Comparison of ENCODE assay signal across 11 cellular contexts in the genomic region with DNA sequence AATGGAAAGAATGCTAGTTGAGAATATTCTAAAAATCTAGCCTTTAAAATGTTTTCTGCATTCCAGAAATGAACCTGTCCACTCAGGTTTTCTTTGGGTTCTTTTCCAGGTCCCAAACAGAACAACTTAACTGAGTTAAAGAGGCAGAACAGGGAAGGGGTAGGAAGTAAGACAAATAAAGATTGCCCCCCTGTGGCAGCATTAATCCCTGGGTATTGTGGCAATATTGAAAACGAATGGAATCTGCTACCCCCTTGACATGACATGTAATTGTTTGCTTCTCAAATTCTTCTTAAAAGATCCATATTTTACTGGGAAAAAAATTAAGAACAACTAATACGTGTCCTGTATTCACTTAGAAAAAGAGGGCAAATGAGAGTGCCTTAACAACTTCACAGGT. TPM values are rescaled to one million over a fixed set of nuclear protein-coding genes. Genes with fewer than 3 reads are reported as not detected.
DNase-seq lines count a peak whose midpoint lies in the region; ATAC-seq, FAIRE-seq and TF ChIP-seq lines count a peak whose summit lies in the region.
"Had no signal": no experiment of that assay in that cellular context is flagged by ENCODE, and none has a peak within 500 bp of the region (broad histone marks: within the 10 kb centered on the region; RNA-seq: fewer than 3 reads in every experiment).

No MANE protein-coding gene starts in this region.

- in situ Hi-C loops in IMR-90 (cut with MboI; ENCODE audit: low sequenced_read_pairs), result no loop called here

- no peak overlapping the region for H3K4ac ChIP-seq in IMR-90 (ENCODE audit: low read depth, low read length)

- H3K4me3 ChIP-seq in IMR-90 (ENCODE audit: insufficient read depth, low read depth, low read length) (no peak overlapping the region), neural cell (ENCODE audit: low read length) (no peak overlapping the region)

- TF ChIP-seq CTCF in D721Med (IDR thresholded peaks at IDR 0.05; ENCODE audit: insufficient read depth, missing control alignments) (peak; percentile 19), IMR-90 (conservative IDR thresholded peaks at IDR 0.05; ENCODE audit: low read depth, low read length) (peak; percentile 39), brain (conservative IDR thresholded peaks at IDR 0.05) (peak; percentile 24 to 38), neural cell (IDR thresholded peaks at IDR 0.05; ENCODE audit: poor library complexity, severe bottlenecking) (peak; percentile 21)

- no peak overlapping the region for H2BK15ac ChIP-seq in IMR-90 (ENCODE audit: low read depth, low read length)

- H3K4me1 ChIP-seq in IMR-90 (ENCODE audit: control insufficient read depth, insufficient read depth, low read length), result no peaks in the 10 kb centered on the region

- no peak overlapping the region for H2AK5ac ChIP-seq in IMR-90 (ENCODE audit: low read depth, low read length)

- intact Hi-C loops in IMR-90 (cut with micrococcal nuclease), result no loop called here

- no peak overlapping the region for H4K8ac ChIP-seq in IMR-90 (ENCODE audit: low read depth in 2 of 2, low read length in 2 of 2)

- no peak overlapping the region for H3K56ac ChIP-seq in IMR-90 (ENCODE audit: extremely low read depth, insufficient read depth, low read length)

- no peak overlapping the region for H2BK20ac ChIP-seq in IMR-90 (ENCODE audit: low read depth, low read length)

- no peak overlapping the region for H2BK5ac ChIP-seq in IMR-90 (ENCODE audit: low read depth, low read length, poor library complexity, severe bottlenecking)

- DNase-seq in D721Med (ENCODE audit: insufficient read length, low spot score) (no peak), IMR-90 (no peak), HK-2 (ENCODE audit: unreplicated experiment) (no peak), GM19239 (ENCODE audit: insufficient read length, low spot score) (no peak), ecto neural progenitor cell (ENCODE audit: low spot score) (no peak)
- DNase-seq: activated T-cell treated with anti-CD3 and anti-CD28 coated beads, Interleukin-2, amount 50 U/mL, for 72 hours; effector memory CD4-positive, alpha-beta T cell; stimulated activated naive CD8-positive, alpha-beta T cell treated with anti-CD3 and anti-CD28 coated beads, Interleukin-15, Interleukin-2, amounts not matched to agents 100 U/mL and 50 U/mL, for 24 hours; T-helper 9 cell had no signal

- H2AFZ ChIP-seq in IMR-90 (replicated peaks; ENCODE audit: low read length, poor library complexity), result no peak overlapping the region
- H2AFZ ChIP-seq in neural cell (ENCODE audit: low read depth, low read length), result no peak overlapping the region

- H3K27ac ChIP-seq in IMR-90 (ENCODE audit: insufficient read depth, low read length), result no peak overlapping the region
- no peak overlapping the region for H3K27ac ChIP-seq in neural cell (ENCODE audit: low read length)

- H3K4me2 ChIP-seq in IMR-90 (ENCODE audit: low read depth, low read length) (no peak overlapping the region), neural cell (ENCODE audit: low read length) (no peak overlapping the region)

- POLR2A ChIA-PET in IMR-90 (lab: Charles Lee; ENCODE audit: unreplicated experiment), result no interaction called here

- BruUV-seq in IMR-90 (replicated peaks; lab: Mats Ljungman, UMichigan), result no TSS peak

- H3K36me3 Mint-ChIP-seq in brain, result peaks cover 34% of the 10 kb centered on the region

- H3K36me3 ChIP-seq in IMR-90 (ENCODE audit: control insufficient read depth, insufficient read depth, low read length), result peaks cover 29% of the 10 kb centered on the region
- H3K36me3 ChIP-seq in neural cell (ENCODE audit: insufficient read depth, low read length), result no peaks in the 10 kb centered on the region

- no peaks in the 10 kb centered on the region for H3F3A ChIP-seq in neural cell (ENCODE audit: insufficient read depth, low read length, poor library complexity, severe bottlenecking)

- TF ChIP-seq POLR2A in IMR-90 (IDR thresholded peaks at IDR 0.05; ENCODE audit: low read depth, low read length), result no peak

- ATAC-seq in IMR-90 (ENCODE audit: low read depth), result no peak
- ATAC-seq: activated T-cell treated with anti-CD3 and anti-CD28 coated beads, Interleukin-2, amount 50 U/mL, for 72 hours; stimulated activated naive CD8-positive, alpha-beta T cell treated with anti-CD3 and anti-CD28 coated beads, Interleukin-15, Interleukin-2, amounts not matched to agents 100 U/mL and 50 U/mL, for 24 hours had no signal

- FAIRE-seq in D721Med (lab: Jason Lieb, UNC), result no peak
- no peak for FAIRE-seq in GM19239 (lab: Jason Lieb, UNC)

- no peak overlapping the region for H4K5ac ChIP-seq in IMR-90 (ENCODE audit: low read depth, low read length)

- H4K20me1 ChIP-seq in IMR-90 (ENCODE audit: insufficient read depth, low read length) (no peaks in the 10 kb centered on the region), neural cell (ENCODE audit: insufficient read depth) (no peaks in the 10 kb centered on the region)

- H3K79me1 ChIP-seq in IMR-90 (ENCODE audit: low read depth in 1 of 2, low read length in 2 of 2), result no peaks in the 10 kb centered on the region

- CTCF ChIA-PET in IMR-90 (lab: Yijun Ruan, JAX), result no interaction called here

- H2AK9ac ChIP-seq in IMR-90 (replicated peaks; ENCODE audit: low read depth, low read length, poor library complexity), result no peak overlapping the region

- no peak overlapping the region for H3K9ac ChIP-seq in IMR-90 (ENCODE audit: low read depth, low read length)
- H3K9ac ChIP-seq in neural cell (ENCODE audit: low read length), result no peak overlapping the region

- H3K79me2 ChIP-seq in neural cell (replicated peaks; ENCODE audit: insufficient read depth, low read length), result no peaks in the 10 kb centered on the region

- dilution Hi-C loops in IMR-90 (cut with HindIII; ENCODE audit: low sequenced_read_pairs, unreplicated experiment), result no loop called here

- H3K14ac ChIP-seq in IMR-90 (replicated peaks; ENCODE audit: low read depth, low read length), result no peak overlapping the region

- no peaks in the 10 kb centered on the region for H3K9me2 ChIP-seq in neural cell (ENCODE audit: insufficient read depth, low read length)

- no peak overlapping the region for H3K4me3 Mint-ChIP-seq in brain
- H3K4me3 Mint-ChIP-seq: activated T-cell treated with anti-CD3 and anti-CD28 coated beads, Interleukin-2, amount 50 U/mL, for 72 hours had no signal

- no peak overlapping the region for H3K23ac ChIP-seq in IMR-90 (ENCODE audit: low read depth, low read length)

- H4K91ac ChIP-seq in IMR-90 (ENCODE audit: insufficient read depth, low read depth, low read length), result no peak overlapping the region

- WGBS in IMR-90 (ENCODE audit: extremely low coverage in 2 of 2, insufficient read length in 1 of 2), 2 experiments, result no CpG with 5 or more reads among the region's 2 CpGs

- no peak overlapping the region for H2BK120ac ChIP-seq in IMR-90 (ENCODE audit: low read depth, low read length)

- TF ChIP-seq RAD21 in IMR-90 (IDR thresholded peaks at IDR 0.05; ENCODE audit: low read length), result peak; percentile 40
- no peak for TF ChIP-seq RAD21 in neural cell (conservative IDR thresholded peaks at IDR 0.05)

- no peaks in the 10 kb centered on the region for H3K4me1 Mint-ChIP-seq in brain

- H3K9me3 ChIP-seq in IMR-90 (ENCODE audit: control insufficient read depth, insufficient read depth, low read length) (no peaks in the 10 kb centered on the region), neural cell (ENCODE audit: low read length) (no peaks in the 10 kb centered on the region)

- TF ChIP-seq EP300 in neural cell (conservative IDR thresholded peaks at IDR 0.05; ENCODE audit: poor library complexity, severe bottlenecking), result no peak

- H3K9me1 ChIP-seq in IMR-90 (ENCODE audit: insufficient read depth, low read length), result no peaks in the 10 kb centered on the region

- H3K18ac ChIP-seq in IMR-90 (ENCODE audit: low read depth, low read length), result no peak overlapping the region

- H3K27me3 ChIP-seq in IMR-90 (ENCODE audit: control insufficient read depth, insufficient read depth, low read length) (no peaks in the 10 kb centered on the region), neural cell (ENCODE audit: insufficient read depth, low read depth, low read length) (no peaks in the 10 kb centered on the region)

- H3K27me3 Mint-ChIP-seq in brain, result no peaks in the 10 kb centered on the region

- H3K27ac Mint-ChIP-seq in brain, result no peak overlapping the region
- H3K27ac Mint-ChIP-seq: activated T-cell treated with anti-CD3 and anti-CD28 coated beads, Interleukin-2, amount 50 U/mL, for 72 hours had no signal

- no peaks in the 10 kb centered on the region for H3K9me3 Mint-ChIP-seq in brain
- H3K9me3 Mint-ChIP-seq: activated T-cell treated with anti-CD3 and anti-CD28 coated beads, Interleukin-2, amount 50 U/mL, for 72 hours had no signal

TF ChIP-seq in IMR-90, 13 proteins besides CTCF, POLR2A, EP300 and RAD21 (continues in another document):
- TF ChIP-seq SMC3 (IDR thresholded peaks at IDR 0.05; ENCODE audit: low read depth, low read length), result peak; percentile 41; the same call in 1 of the 2 replicates

TF ChIP-seq in neural cell, 6 proteins besides CTCF, POLR2A, EP300 and RAD21:
- TF ChIP-seq POLR2AphosphoS5 (IDR thresholded peaks at IDR 0.05) (no peak), SMC3 (conservative IDR thresholded peaks at IDR 0.05; ENCODE audit: poor library complexity) (peak; percentile 26)

RNA-seq across cellular contexts. Expression of a gene that starts 9.3 kb away (rescaled TPM):
- 26.2 and 33.1 TPM in 2 replicates for total RNA-seq in IMR-90 (2012; rRNA removed)
- 30.2 and 34.2 TPM in 2 replicates for polyA plus RNA-seq in IMR-90 (2012; rRNA removed)
- polyA plus RNA-seq in IMR-90 (2012; cell fraction: cytosol; rRNA removed), result 8.5 and 20.5 TPM in 2 replicates
- polyA plus RNA-seq in IMR-90 (2012; cell fraction: nucleus; rRNA removed; ENCODE audit: low replicate concordance), result 14.9 and 73.3 TPM in 2 replicates
- 52.7 TPM for polyA plus RNA-seq in brain (ENCODE audit: insufficient read depth, low read depth, low replicate concordance)
- 65.9 and 67.9 TPM in 2 replicates for polyA plus RNA-seq in neural cell
- polyA minus RNA-seq in neural cell, result 51.4 and 55.0 TPM in 2 replicates

RNA-seq across cellular contexts. Expression of a gene that starts 48.7 kb away (rescaled TPM):
- 50.2 and 56.1 TPM in 2 replicates for total RNA-seq in IMR-90 (2012; rRNA removed)
- polyA plus RNA-seq in IMR-90 (2012; rRNA removed) (26.6 and 28.1 TPM in 2 replicates), brain (ENCODE audit: insufficient read depth, low read depth, low replicate concordance) (54.9 TPM), neural cell (117 and 135 TPM in 2 replicates)
- 10.3 and 10.5 TPM in 2 replicates for polyA plus RNA-seq in IMR-90 (2012; cell fraction: cytosol; rRNA removed)
- polyA plus RNA-seq in IMR-90 (2012; cell fraction: nucleus; rRNA removed; ENCODE audit: low replicate concordance), result 11.6 and 41.1 TPM in 2 replicates
- 192 and 205 TPM in 2 replicates for polyA minus RNA-seq in neural cell

RNA-seq across cellular contexts. Expression of a gene that starts 49.1 kb away (rescaled TPM):
- under 0.01 TPM in 2 replicates for total RNA-seq in IMR-90 (2012; rRNA removed)
- polyA plus RNA-seq in IMR-90 (2012; rRNA removed), result 0.24 TPM in 2 replicates
- polyA plus RNA-seq in IMR-90 (2012; cell fraction: cytosol; rRNA removed), result 0.02 and 0.04 TPM in 2 replicates
- 0.16 and 0.25 TPM in 2 replicates for polyA plus RNA-seq in IMR-90 (2012; cell fraction: nucleus; rRNA removed; ENCODE audit: low replicate concordance)
- 0.24 TPM for polyA plus RNA-seq in brain (ENCODE audit: insufficient read depth, low read depth, low replicate concordance)
- not detected in 2 replicates for polyA plus RNA-seq in neural cell
- polyA minus RNA-seq in neural cell, result not detected in 2 replicates
